ENCODE assay signal across 11 cellular contexts in the genomic region with DNA sequence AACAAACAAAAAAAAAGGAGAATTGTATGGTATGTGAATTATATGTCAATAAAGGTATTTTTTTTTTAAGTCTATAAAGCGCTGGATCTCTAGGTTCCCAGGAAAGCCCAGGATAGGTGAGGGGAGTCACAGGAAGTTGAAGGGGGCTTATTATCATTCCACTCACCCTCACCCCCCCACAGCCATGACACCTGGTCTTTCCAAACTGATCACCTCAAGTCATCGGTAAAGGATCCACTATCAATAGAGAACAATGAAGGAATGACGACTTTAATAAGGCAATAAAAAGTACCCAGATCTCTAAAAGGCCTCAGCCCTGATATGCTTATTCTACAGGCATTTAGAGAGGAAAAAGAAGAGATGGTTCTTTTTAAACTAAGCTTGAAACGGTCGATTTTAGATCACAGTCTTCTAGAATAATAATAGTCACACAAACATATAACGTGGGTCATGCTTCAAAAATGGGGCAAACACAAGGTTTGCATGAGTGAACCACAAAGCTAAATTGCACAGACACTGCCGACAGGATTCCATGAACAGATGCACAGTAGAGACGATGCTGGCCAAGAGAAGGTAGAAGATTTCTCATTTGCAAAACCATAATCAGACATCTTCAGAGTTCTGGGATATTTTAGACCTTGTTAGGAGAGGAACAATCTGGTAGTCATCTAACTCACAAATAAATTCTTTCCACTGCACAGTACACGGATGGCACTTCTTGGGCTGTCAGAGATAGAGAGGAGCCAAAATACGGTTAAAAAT. TPM values are rescaled to one million over a fixed set of nuclear protein-coding genes. Genes with fewer than 3 reads are reported as not detected.
DNase-seq lines count a peak whose midpoint lies in the region; ATAC-seq and TF ChIP-seq lines count a peak whose summit lies in the region.
"Had no signal": no experiment of that assay in that cellular context is flagged by ENCODE, and none has a peak within 500 bp of the region (broad histone marks: within the 10 kb centered on the region; RNA-seq: fewer than 3 reads in every experiment).

No MANE protein-coding gene starts in this region.

- DNase-seq in GM23338 (ENCODE audit: low spot score) (no peak), brain microvascular endothelial cell (no peak), right lobe of liver (no peak), smooth muscle cell (lab: John Stamatoyannopoulos, UW; ENCODE audit: unreplicated experiment) (no peak), NCI-H69 (lab: John Stamatoyannopoulos, UW) (no peak), NCI-H187 treated with DMSO at 0.1 percent for 48 hours (lab: John Stamatoyannopoulos, UW) (no peak), COLO829 (ENCODE audit: low spot score) (no peak)
- DNase-seq: activated CD4-positive, alpha-beta T cell treated with anti-CD3 and anti-CD28 coated beads, Interleukin-2, amount 10 ng/mL, durations not matched to agents 24 days and 14 days; DND-41; stimulated activated CD4-positive, alpha-beta T cell treated with anti-CD3 and anti-CD28 coated beads, Interleukin-4, amount 100 ng/mL, for 1 hour had no signal

- H3K27ac ChIP-seq in GM23338 (ENCODE audit: low read depth) (peak overlapping the region; percentile 82), brain microvascular endothelial cell (peak overlapping the region; percentile 93), right lobe of liver (peak overlapping the region; percentile 70 to 87 (median 83)), smooth muscle cell (ENCODE audit: low read depth) (peak overlapping the region; percentile 94)

- peak overlapping the region; percentile 23 for H3K27ac Mint-ChIP-seq in GM23338
- H3K27ac Mint-ChIP-seq: activated CD4-positive, alpha-beta T cell treated with anti-CD3 and anti-CD28 coated beads, Interleukin-2, amount 10 ng/mL, durations not matched to agents 24 days and 14 days had no signal

- H3K27me3 Mint-ChIP-seq in GM23338 (ENCODE audit: insufficient read depth, low read depth, poor library complexity), result peaks cover 14% of the 10 kb centered on the region
- H3K27me3 Mint-ChIP-seq: activated CD4-positive, alpha-beta T cell treated with anti-CD3 and anti-CD28 coated beads, Interleukin-2, amount 10 ng/mL, durations not matched to agents 24 days and 14 days had no signal

- H3F3A ChIP-seq in GM23338 (replicated peaks; ENCODE audit: low read depth), result peaks cover 37% of the 10 kb centered on the region
- peaks cover 46% of the 10 kb centered on the region for H3F3A ChIP-seq in smooth muscle cell (ENCODE audit: low read depth)

- in situ Hi-C loops in brain microvascular endothelial cell (cut with HindIII; ENCODE audit: low pct_ligation_motif_present, low sequenced_read_pairs), result loop anchor here (10.0 kb wide), 1 partner anchor 61 kb away; no protein-coding TSS in a partner anchor

- ATAC-seq in GM23338, result no peak
- ATAC-seq in right lobe of liver, result no peak
- no peak for ATAC-seq in GM21528 (IDR thresholded peaks at IDR 0.05; ENCODE audit: low FRiP score, unreplicated experiment)

- WGBS in right lobe of liver (ENCODE audit: insufficient coverage, low coverage, low lambda C conversion rate, missing lambda C conversion rate), result 85% methylated on average over 10 of the region's 10 CpGs
- 54% methylated on average over 10 of the region's 10 CpGs for WGBS in smooth muscle cell (ENCODE audit: low lambda C conversion rate)

- H3K4me3 Mint-ChIP-seq in GM23338, result no peak overlapping the region; the same call in 2 of the 3 replicates
- H3K4me3 Mint-ChIP-seq: activated CD4-positive, alpha-beta T cell treated with anti-CD3 and anti-CD28 coated beads, Interleukin-2, amount 10 ng/mL, durations not matched to agents 24 days and 14 days had no signal

- peaks cover 75% of the 10 kb centered on the region for H3K4me1 Mint-ChIP-seq in GM23338

- no peaks in the 10 kb centered on the region for H3K9me3 Mint-ChIP-seq in GM23338
- H3K9me3 Mint-ChIP-seq: activated CD4-positive, alpha-beta T cell treated with anti-CD3 and anti-CD28 coated beads, Interleukin-2, amount 10 ng/mL, durations not matched to agents 24 days and 14 days had no signal

- H2AFZ ChIP-seq in GM23338, result no peak overlapping the region
- H2AFZ ChIP-seq in smooth muscle cell (ENCODE audit: low read depth), result no peak overlapping the region

- H3K4me1 ChIP-seq in GM23338 (ENCODE audit: insufficient read depth), result peaks cover 73% of the 10 kb centered on the region
- H3K4me1 ChIP-seq in right lobe of liver, result peaks cover 0 to 61% (median 16%) of the 10 kb centered on the region in 4 donors
- H3K4me1 ChIP-seq in smooth muscle cell (ENCODE audit: low read depth), result peaks cover 35% of the 10 kb centered on the region

- peaks cover 66% of the 10 kb centered on the region for H3K36me3 Mint-ChIP-seq in GM23338 (ENCODE audit: low read depth)

- intact Hi-C loops in right lobe of liver (cut with DNase I), result no loop called here

- no peaks in the 10 kb centered on the region for H3K9me2 ChIP-seq in GM23338 (ENCODE audit: insufficient read depth)

- H3K9ac ChIP-seq in smooth muscle cell (ENCODE audit: low read depth), result peak overlapping the region; percentile 59

- H4K20me1 ChIP-seq in GM23338 (replicated peaks; ENCODE audit: insufficient read depth) (peaks cover 52% of the 10 kb centered on the region), smooth muscle cell (ENCODE audit: low read depth) (peaks cover 4% of the 10 kb centered on the region)

- TF ChIP-seq POLR2A in right lobe of liver (IDR thresholded peaks at IDR 0.05), result no peak

- H3K36me3 ChIP-seq in GM23338 (ENCODE audit: insufficient read depth), result peaks cover 11% of the 10 kb centered on the region
- peaks cover 14% of the 10 kb centered on the region for H3K36me3 ChIP-seq in brain microvascular endothelial cell (replicated peaks)
- no peaks in the 10 kb centered on the region for H3K36me3 ChIP-seq in right lobe of liver
- H3K36me3 ChIP-seq in smooth muscle cell (ENCODE audit: low read depth), result peaks cover 4% of the 10 kb centered on the region

- H3K79me2 ChIP-seq in GM23338 (replicated peaks; ENCODE audit: insufficient read depth), result peaks cover 100% of the 10 kb centered on the region
- H3K79me2 ChIP-seq in smooth muscle cell (ENCODE audit: low read depth), result peaks cover 77% of the 10 kb centered on the region

- H3K4me2 ChIP-seq in GM23338 (peak overlapping the region; percentile 48), smooth muscle cell (peak overlapping the region; percentile 79)

- H3K9me3 ChIP-seq in right lobe of liver (no peaks in the 10 kb centered on the region), smooth muscle cell (replicated peaks; ENCODE audit: low read depth) (no peaks in the 10 kb centered on the region)

- H3K4me3 ChIP-seq in GM23338 (no peak overlapping the region), brain microvascular endothelial cell (ENCODE audit: low read depth, low read length) (no peak overlapping the region), right lobe of liver (no peak overlapping the region), smooth muscle cell (peak overlapping the region; percentile 14)

- TF ChIP-seq CTCF in GM23338 (conservative IDR thresholded peaks at IDR 0.05; ENCODE audit: low read depth in 2 of 2) (no peak), brain microvascular endothelial cell (IDR thresholded peaks at IDR 0.05; ENCODE audit: low read depth, low read length, missing control alignments) (no peak), right lobe of liver (IDR thresholded peaks at IDR 0.05) (no peak), smooth muscle cell (IDR thresholded peaks at IDR 0.05; ENCODE audit: borderline replicate concordance, insufficient read depth, poor library complexity, severe bottlenecking) (no peak)

- no peaks in the 10 kb centered on the region for H3K27me3 ChIP-seq in GM23338 (ENCODE audit: insufficient read depth)
- no peaks in the 10 kb centered on the region for H3K27me3 ChIP-seq in brain microvascular endothelial cell (replicated peaks)
- no peaks in the 10 kb centered on the region for H3K27me3 ChIP-seq in right lobe of liver
- H3K27me3 ChIP-seq in smooth muscle cell (ENCODE audit: low read depth), result no peaks in the 10 kb centered on the region

TF ChIP-seq in GM23338, 12 proteins besides CTCF, POLR2A, EP300 and RAD21:
- TF ChIP-seq CREB1 (CRISPR knock-in tag; IDR thresholded peaks at IDR 0.05; ENCODE audit: low read depth), result no peak
- 0 out of 2 replicates have a peak, but pooled peaks have one; percentile 18 for TF ChIP-seq ETS1 (IDR thresholded peaks at IDR 0.05)
TF ChIP-seq in GM23338: peak in this region for 1.

RNA-seq across cellular contexts. Expression of gene ZMYND8, which starts 21.1 kb away (rescaled TPM):
- 64.2 and 70.9 TPM in 2 replicates for total RNA-seq in GM23338 (2014; rRNA removed; shearing (Covaris generic))
- 122 and 128 TPM in 2 replicates for polyA plus RNA-seq in GM23338 (2016; fragmentation: Nextera tagmentation; extraction: Ambion mirVana)
- 10 to 100 TPM in 5 of 6 experiments, 1 to 10 TPM in 1; 7.8 to 25.7 (median 13.8) TPM for total RNA-seq in right lobe of liver
- total RNA-seq in smooth muscle cell, result 22.7 and 24.1 TPM in 2 replicates
- 14.7 and 15.2 TPM in 2 replicates for polyA plus RNA-seq in smooth muscle cell
